Comparison of ENCODE assay signal across 8 cellular contexts in the genomic region with DNA sequence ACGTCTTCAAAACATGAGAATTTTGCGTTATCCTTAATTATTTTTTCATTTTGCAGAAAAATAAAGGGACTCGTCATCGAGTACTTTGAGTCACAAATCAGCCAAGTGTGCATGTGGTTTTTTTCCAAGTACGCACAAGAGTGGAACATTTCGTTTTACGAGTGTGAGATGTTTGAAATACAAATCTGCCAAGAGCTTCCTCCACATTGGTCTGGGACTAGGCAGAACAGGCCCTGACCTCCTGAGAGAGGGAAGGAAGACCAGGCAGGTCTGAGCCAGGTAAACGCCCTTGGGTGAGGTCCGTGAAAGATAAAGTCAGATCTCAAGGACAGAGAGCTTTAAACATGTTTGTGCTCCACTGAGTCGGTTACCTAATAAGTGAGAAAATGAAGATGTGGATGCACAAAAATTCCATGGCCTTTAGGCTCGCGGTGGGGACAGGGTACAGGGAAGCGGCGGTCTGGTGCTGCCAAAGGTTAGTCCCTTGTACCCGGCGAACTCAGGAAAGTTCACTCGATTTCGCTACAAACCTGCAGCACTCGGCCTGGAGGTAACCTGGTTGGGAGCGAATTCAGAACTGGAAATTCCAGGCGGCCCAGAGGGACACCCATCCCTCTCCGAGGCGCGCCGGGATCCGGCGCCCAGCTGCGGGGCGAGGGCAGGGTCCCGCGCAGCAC. TPM values are rescaled to one million over a fixed set of nuclear protein-coding genes. Genes with fewer than 3 reads are reported as not detected.
DNase-seq lines count a peak whose midpoint lies in the region; ATAC-seq and TF ChIP-seq lines count a peak whose summit lies in the region.

No MANE protein-coding gene starts in this region.

- H3K4me1 Mint-ChIP-seq in T-cell, result peaks cover 44 to 59% (median 55%) of the 10 kb centered on the region in 3 donors

- no peaks in the 10 kb centered on the region for H3K9me3 ChIP-seq in fibroblast of lung (ENCODE audit: control insufficient read depth, insufficient read depth, low read depth, low read length)
- H3K9me3 ChIP-seq in neuron (ENCODE audit: low read length), result no peaks in the 10 kb centered on the region

- DNase-seq in NCI-H1105 treated with DMSO at 0.1 percent for 48 hours (lab: John Stamatoyannopoulos, UW), result peak; percentile 65
- no peak for DNase-seq in NCI-H1105 (lab: John Stamatoyannopoulos, UW)
- DNase-seq in T-cell, result peak in 2 of 34 experiments; percentile 3 to 47
- DNase-seq in fibroblast of lung (ENCODE audit: low read depth in 2 of 2), result no peak
- no peak for DNase-seq in NCI-H187 (lab: John Stamatoyannopoulos, UW)

- peak overlapping the region; percentile 48 for H3K9ac ChIP-seq in fibroblast of lung (ENCODE audit: insufficient read depth, low read length)

- H3K27me3 ChIP-seq in fibroblast of lung (ENCODE audit: control insufficient read depth, insufficient read depth, low read length) (no peaks in the 10 kb centered on the region), neuron (ENCODE audit: insufficient read depth, low read length) (no peaks in the 10 kb centered on the region)

- H3K4me3 ChIP-seq in fibroblast of lung (replicated peaks in 1 of 4; ENCODE audit: control extremely low read depth in 1 of 4, insufficient read depth in 1 of 4, low read depth in 3 of 4, low read length in 4 of 4) (peak overlapping the region; percentile 48 to 98 (median 85)), neuron (ENCODE audit: low read length) (peak overlapping the region; percentile 89)

- no peaks in the 10 kb centered on the region for H4K20me1 ChIP-seq in fibroblast of lung (ENCODE audit: control insufficient read depth, extremely low read depth, insufficient read depth, low read length)

- CTCF ChIA-PET in T-cell (lab: Charles Lee), result interaction anchor here (0.5 to 1.7 kb wide), 9 partner anchors 8 to 1204 kb away, joined by 3 to 16 read pairs (median 4); no protein-coding TSS in a partner anchor

- H3K79me2 ChIP-seq in fibroblast of lung (ENCODE audit: control insufficient read depth, insufficient read depth, low read length), result peaks cover 38% of the 10 kb centered on the region

- no peak overlapping the region for H3K27ac ChIP-seq in fibroblast of lung (ENCODE audit: insufficient read depth, low read length)

- H3K4me1 ChIP-seq in fibroblast of lung (ENCODE audit: control insufficient read depth, extremely low read depth, insufficient read depth, low read length), result peaks cover 3% of the 10 kb centered on the region
- peaks cover 31% of the 10 kb centered on the region for H3K4me1 ChIP-seq in neuron (ENCODE audit: insufficient read depth, low read length)

- peaks cover 0 to 4% (median 0%) of the 10 kb centered on the region in 3 donors for H3K9me3 Mint-ChIP-seq in T-cell

- H3K36me3 Mint-ChIP-seq in T-cell, result peaks cover 24% of the 10 kb centered on the region

- peak overlapping the region; percentile 98 for H3K27ac Mint-ChIP-seq in T-cell

- H3K27me3 Mint-ChIP-seq in T-cell, result no peaks in the 10 kb centered on the region

- TF ChIP-seq CTCF in fibroblast of lung (conservative IDR thresholded peaks at IDR 0.05 in 1 of 2, IDR thresholded peaks at IDR 0.05 in 1 of 2; ENCODE audit: low read depth in 1 of 2, low read length in 2 of 2), result no peak

- POLR2A ChIA-PET in T-cell (lab: Charles Lee), result interaction anchor here (1.0 to 1.5 kb wide), 4 partner anchors 10 to 46 kb away, joined by 3 to 6 read pairs (median 4); no protein-coding TSS in a partner anchor

- H2AFZ ChIP-seq in fibroblast of lung (ENCODE audit: low read length) (peak overlapping the region; percentile 84), neuron (ENCODE audit: low read depth, low read length) (peak overlapping the region; percentile 35)

- H3K36me3 ChIP-seq in fibroblast of lung (ENCODE audit: control insufficient read depth, insufficient read depth, low read length) (no peaks in the 10 kb centered on the region), neuron (ENCODE audit: insufficient read depth, low read length) (no peaks in the 10 kb centered on the region)

- peak; percentile 24 for ATAC-seq in HG02759 (IDR thresholded peaks at IDR 0.05; ENCODE audit: unreplicated experiment)
- ATAC-seq in T-cell (replicated peaks in 1 of 4), result peak; percentile 3 to 29 (median 26)
- ATAC-seq in HG03469 (IDR thresholded peaks at IDR 0.05; ENCODE audit: unreplicated experiment), result no peak

- peak overlapping the region; percentile 86 for H3K4me2 ChIP-seq in fibroblast of lung (ENCODE audit: extremely low read depth, insufficient read depth, low read length)

- peak overlapping the region; percentile 88 to 96 (median 95) for H3K4me3 Mint-ChIP-seq in T-cell

RNA-seq across cellular contexts. Expression of a gene that starts 0.4 kb away (rescaled TPM):
- total RNA-seq in T-cell (100 to 1,000 TPM; 347 to 539 (median 452) TPM), fibroblast of lung (79.4 and 117 TPM in 2 replicates)
- 336 and 645 TPM in 2 replicates for polyA plus RNA-seq in fibroblast of lung
- polyA plus RNA-seq in fibroblast of lung (2012), result 209 and 370 TPM in 2 replicates
- polyA minus RNA-seq in fibroblast of lung (ENCODE audit: low replicate concordance), result 25.6 and 26.0 TPM in 2 replicates
